21 cellular contexts compared by ENCODE assay signal in genomic region chr22:48632641-48633246, GRCh38.
DNase-seq lines count a peak whose midpoint lies in the region; ATAC-seq and TF ChIP-seq lines count a peak whose summit lies in the region.
"Had no signal": no experiment of that assay in that cellular context is flagged by ENCODE, and none has a peak within 500 bp of the region (broad histone marks: within the 10 kb centered on the region; RNA-seq: fewer than 3 reads in every experiment).

No MANE protein-coding gene starts in this region.

- H3K9me3 Mint-ChIP-seq in WTC11, result no peaks in the 10 kb centered on the region

- H3K27ac ChIP-seq in angular gyrus (ENCODE audit: low read depth, low read length) (peak overlapping the region; percentile 89), temporal lobe (ENCODE audit: low read depth, low read length) (peak overlapping the region; percentile 89)
- H3K27ac ChIP-seq: A549, RWPE1 had no signal

- H3K4me3 Mint-ChIP-seq in WTC11, result no peak overlapping the region
- H3K4me3 Mint-ChIP-seq: B cell had no signal

- POLR2A ChIA-PET in WTC11 (lab: Charles Lee), result no interaction called here

- no peaks in the 10 kb centered on the region for H3K36me3 Mint-ChIP-seq in WTC11

- CTCF ChIA-PET in WTC11 (lab: Charles Lee), result no interaction called here

- H3K27ac Mint-ChIP-seq in WTC11, result no peak overlapping the region; the same call in 1 of the 2 replicates
- H3K27ac Mint-ChIP-seq: B cell had no signal

- peaks cover 11% of the 10 kb centered on the region for H3K4me1 Mint-ChIP-seq in WTC11

- DNase-seq in ELF-1 (ENCODE audit: low read depth, low spot score), result peak; percentile 23
- DNase-seq in medulla oblongata (ENCODE audit: extremely low spot score), result peak; percentile 21
- DNase-seq in NCI-H2081 (lab: John Stamatoyannopoulos, UW), result no peak
- no peak for DNase-seq in WTC11 (ENCODE audit: low spot score)
- DNase-seq in foreskin melanocyte, result no peak
- DNase-seq: Calu3, DND-41, Karpas-422, NCI-H1092 treated with DMSO at 0.1 percent for 48 hours, NCI-H1436, NCI-H187, NCI-H446, NCI-H526 treated with DMSO at 0.1 percent for 48 hours, SHP77 had no signal

- H3K27me3 Mint-ChIP-seq in WTC11 (ENCODE audit: low read depth), result no peaks in the 10 kb centered on the region

- no peak for TF ChIP-seq CTCF in WTC11 (IDR thresholded peaks at IDR 0.05)

- no peak for ATAC-seq in WTC11
- ATAC-seq: A549, HepG2, Panc1 had no signal

TF ChIP-seq in WTC11, 78 proteins besides CTCF, POLR2A, EP300 and RAD21:
- TF ChIP-seq ZNF263 (CRISPR knock-in tag; IDR thresholded peaks at IDR 0.05; ENCODE audit: low read depth) (no peak), E2F4 (CRISPR knock-in tag; IDR thresholded peaks at IDR 0.05; ENCODE audit: borderline replicate concordance, low read depth) (no peak), PRDM15 (CRISPR knock-in tag; IDR thresholded peaks at IDR 0.05) (no peak), ZMAT4 (CRISPR knock-in tag; IDR thresholded peaks at IDR 0.05) (no peak), ELF4 (CRISPR knock-in tag; IDR thresholded peaks at IDR 0.05; ENCODE audit: low read depth) (no peak), SOX15 (CRISPR knock-in tag; IDR thresholded peaks at IDR 0.05) (no peak), FOXK1 (CRISPR knock-in tag; IDR thresholded peaks at IDR 0.05) (no peak), GABPB1 (CRISPR knock-in tag; IDR thresholded peaks at IDR 0.05) (no peak), ATF6 (CRISPR knock-in tag; IDR thresholded peaks at IDR 0.05) (no peak), RELA (CRISPR knock-in tag; IDR thresholded peaks at IDR 0.05; ENCODE audit: borderline replicate concordance) (no peak)
- TF ChIP-seq, protein P1, sequence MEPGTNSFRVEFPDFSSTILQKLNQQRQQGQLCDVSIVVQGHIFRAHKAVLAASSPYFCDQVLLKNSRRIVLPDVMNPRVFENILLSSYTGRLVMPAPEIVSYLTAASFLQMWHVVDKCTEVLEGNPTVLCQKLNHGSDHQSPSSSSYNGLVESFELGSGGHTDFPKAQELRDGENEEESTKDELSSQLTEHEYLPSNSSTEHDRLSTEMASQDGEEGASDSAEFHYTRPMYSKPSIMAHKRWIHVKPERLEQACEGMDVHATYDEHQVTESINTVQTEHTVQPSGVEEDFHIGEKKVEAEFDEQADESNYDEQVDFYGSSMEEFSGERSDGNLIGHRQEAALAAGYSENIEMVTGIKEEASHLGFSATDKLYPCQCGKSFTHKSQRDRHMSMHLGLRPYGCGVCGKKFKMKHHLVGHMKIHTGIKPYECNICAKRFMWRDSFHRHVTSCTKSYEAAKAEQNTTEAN (CRISPR knock-in tag; IDR thresholded peaks at IDR 0.05), result no peak
- TF ChIP-seq, protein P2, sequence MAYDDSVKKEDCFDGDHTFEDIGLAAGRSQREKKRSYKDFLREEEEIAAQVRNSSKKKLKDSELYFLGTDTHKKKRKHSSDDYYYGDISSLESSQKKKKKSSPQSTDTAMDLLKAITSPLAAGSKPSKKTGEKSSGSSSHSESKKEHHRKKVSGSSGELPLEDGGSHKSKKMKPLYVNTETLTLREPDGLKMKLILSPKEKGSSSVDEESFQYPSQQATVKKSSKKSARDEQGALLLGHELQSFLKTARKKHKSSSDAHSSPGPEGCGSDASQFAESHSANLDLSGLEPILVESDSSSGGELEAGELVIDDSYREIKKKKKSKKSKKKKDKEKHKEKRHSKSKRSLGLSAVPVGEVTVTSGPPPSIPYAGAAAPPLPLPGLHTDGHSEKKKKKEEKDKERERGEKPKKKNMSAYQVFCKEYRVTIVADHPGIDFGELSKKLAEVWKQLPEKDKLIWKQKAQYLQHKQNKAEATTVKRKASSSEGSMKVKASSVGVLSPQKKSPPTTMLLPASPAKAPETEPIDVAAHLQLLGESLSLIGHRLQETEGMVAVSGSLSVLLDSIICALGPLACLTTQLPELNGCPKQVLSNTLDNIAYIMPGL (CRISPR knock-in tag; IDR thresholded peaks at IDR 0.05), result no peak

Comparison
In these comparisons a context has a peak if more than half of its experiments do, and no peak if none do; other contexts are left out.
1. DNase-seq: peak in ELF-1 (single experiment) and medulla oblongata (single experiment); none in NCI-H2081 (0 of 2), WTC11 (single experiment) and foreskin melanocyte (single experiment).